8 cellular contexts compared by ENCODE assay signal in the genomic region with DNA sequence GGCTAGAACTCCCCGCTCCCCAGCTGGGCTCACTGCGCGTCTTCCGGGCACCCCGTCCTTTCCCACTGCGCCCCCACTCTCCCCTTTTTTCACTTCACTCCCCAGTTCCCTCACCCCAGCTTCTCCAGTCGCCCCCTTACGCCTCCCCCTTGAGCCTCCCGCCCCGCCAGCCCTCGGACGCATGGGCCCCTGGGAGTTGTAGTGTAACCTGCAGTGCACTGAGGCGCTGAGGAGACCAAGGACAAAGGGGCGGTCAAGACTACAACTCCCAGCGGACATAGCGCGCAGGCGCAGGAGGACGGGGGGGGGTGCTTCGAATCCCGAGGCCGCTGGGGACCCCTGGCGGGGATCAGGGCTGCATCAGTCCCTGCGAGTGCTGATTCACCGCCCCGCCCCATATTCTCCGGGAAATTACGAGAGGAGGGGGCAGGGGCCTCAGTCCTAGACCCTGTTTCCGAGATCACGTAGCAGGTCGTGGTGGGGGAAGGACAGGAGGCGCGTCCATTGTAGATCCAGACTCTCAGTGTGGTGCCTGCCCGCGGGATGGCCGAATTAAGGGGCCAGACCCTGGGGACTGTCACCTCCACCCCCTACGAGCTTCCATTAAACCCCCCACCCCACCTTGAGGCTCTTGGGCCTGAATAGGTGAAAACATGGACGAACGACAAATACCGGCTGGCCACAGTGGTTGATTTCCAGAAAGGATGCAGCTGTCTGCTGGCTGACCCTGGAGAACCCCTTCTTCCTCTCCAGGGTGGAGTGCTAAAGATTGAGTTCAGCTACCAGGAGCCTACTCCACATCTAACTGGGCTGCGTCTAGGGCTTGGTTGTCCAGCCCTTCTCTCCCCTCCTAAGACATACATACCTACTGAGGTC. TPM values are rescaled to one million over a fixed set of nuclear protein-coding genes. Genes with fewer than 3 reads are reported as not detected.
DNase-seq lines count a peak whose midpoint lies in the region; ATAC-seq and TF ChIP-seq lines count a peak whose summit lies in the region.

No MANE protein-coding gene starts in this region.

- H3K4me3 ChIP-seq in AG09309 (ENCODE audit: control insufficient read depth, low read depth, low read length) (peak overlapping the region; percentile 94), cardiac fibroblast (replicated peaks in 1 of 2; ENCODE audit: low read depth in 2 of 2, low read length in 2 of 2) (peak overlapping the region; percentile 66 to 97)

- H3K4me3 Mint-ChIP-seq in WTC11 (peak overlapping the region; percentile 73), immature natural killer cell (peak overlapping the region; percentile 84 to 96 (median 88))

- H3K4me1 Mint-ChIP-seq in WTC11, result peaks cover 43% of the 10 kb centered on the region
- H3K4me1 Mint-ChIP-seq in immature natural killer cell, result peaks cover 32 to 37% of the 10 kb centered on the region in 2 donors

- H3K36me3 Mint-ChIP-seq in WTC11, result peaks cover 36% of the 10 kb centered on the region
- peaks cover 3 to 5% (median 4%) of the 10 kb centered on the region in 3 donors for H3K36me3 Mint-ChIP-seq in immature natural killer cell

- H3K9me3 Mint-ChIP-seq in WTC11 (no peaks in the 10 kb centered on the region), immature natural killer cell (no peaks in the 10 kb centered on the region)

- CTCF ChIA-PET in WTC11 (lab: Charles Lee), result interaction anchor here (0.7 to 1.6 kb wide), 9 partner anchors 10 to 77 kb away, joined by 3 to 6 read pairs (median 4); partner anchors contain the start of gene ZP3

- H3K27ac Mint-ChIP-seq in WTC11, result peak overlapping the region; percentile 95
- H3K27ac Mint-ChIP-seq in immature natural killer cell, result peak overlapping the region; percentile 83 to 98 (median 94)

- ATAC-seq in GM19023 (IDR thresholded peaks at IDR 0.05; ENCODE audit: unreplicated experiment) (peak; percentile 93), HG03196 (IDR thresholded peaks at IDR 0.05; ENCODE audit: unreplicated experiment) (peak; percentile 89), WTC11 (peak; percentile 95)

- TF ChIP-seq CTCF in AG09309 (IDR thresholded peaks at IDR 0.05; ENCODE audit: control insufficient read depth, insufficient read depth, low read depth, low read length, missing control alignments) (peak; percentile 83), WTC11 (IDR thresholded peaks at IDR 0.05) (peak; percentile 33; the same call in 1 of the 2 replicates), cardiac fibroblast (IDR thresholded peaks at IDR 0.05; ENCODE audit: low read depth, low read length) (peak; percentile 71)

- POLR2A ChIA-PET in WTC11 (lab: Charles Lee), result interaction anchor here (0.5 to 2.3 kb wide), 12 partner anchors 9 to 196 kb away, joined by 3 to 17 read pairs (median 3); partner anchors contain the start of gene UPK3B

- DNase-seq in AG09309 (ENCODE audit: low read depth), result peak; percentile 95
- peak; percentile 99 for DNase-seq in NCI-H2227 treated with DMSO at 0.1 percent for 48 hours (lab: John Stamatoyannopoulos, UW)
- peak; percentile 96 for DNase-seq in WTC11 (ENCODE audit: low spot score)
- peak; percentile 99 for DNase-seq in cardiac fibroblast (ENCODE audit: low read depth in 2 of 2)
- DNase-seq in immature natural killer cell, result peak; percentile 97 to 98 (median 97)
- DNase-seq in smooth muscle cell of the brain vasculature (ENCODE audit: low read depth, low spot score), result peak; percentile 97

- H3K27me3 Mint-ChIP-seq in WTC11 (ENCODE audit: low read depth) (no peaks in the 10 kb centered on the region; the same call in 1 of the 2 replicates), immature natural killer cell (ENCODE audit: low read depth in 3 of 3) (peaks cover 5 to 13% (median 10%) of the 10 kb centered on the region in 3 donors)

TF ChIP-seq in WTC11, 78 proteins besides CTCF, POLR2A, EP300 and RAD21 (continues in another document):
- TF ChIP-seq KAT7 (CRISPR knock-in tag; IDR thresholded peaks at IDR 0.05; ENCODE audit: borderline replicate concordance) (no peak), ZNF396 (CRISPR knock-in tag; IDR thresholded peaks at IDR 0.05; ENCODE audit: borderline replicate concordance) (no peak), TEAD1 (CRISPR knock-in tag; IDR thresholded peaks at IDR 0.05) (0 out of 2 replicates have a peak, but pooled peaks have one; percentile 17), NFE2L1 (CRISPR knock-in tag; IDR thresholded peaks at IDR 0.05) (peak; percentile 82; the same call in 1 of the 2 replicates), NFYB (CRISPR knock-in tag; conservative IDR thresholded peaks at IDR 0.05; ENCODE audit: low read depth) (no peak), ZNF317 (CRISPR knock-in tag; IDR thresholded peaks at IDR 0.05; ENCODE audit: borderline replicate concordance, low read depth) (no peak), SP1 (CRISPR knock-in tag; conservative IDR thresholded peaks at IDR 0.05) (peak; percentile 70; the same call in 1 of the 2 replicates), E2F5 (CRISPR knock-in tag; IDR thresholded peaks at IDR 0.05) (no peak), ATF3 (CRISPR knock-in tag; conservative IDR thresholded peaks at IDR 0.05) (no peak), SMAD3 (CRISPR knock-in tag; IDR thresholded peaks at IDR 0.05; ENCODE audit: borderline replicate concordance) (0 out of 2 replicates have a peak, but pooled peaks have one; percentile 28), RELA (CRISPR knock-in tag; IDR thresholded peaks at IDR 0.05; ENCODE audit: borderline replicate concordance) (no peak), GABPB1 (CRISPR knock-in tag; IDR thresholded peaks at IDR 0.05) (peak; percentile 61), TEAD4 (CRISPR knock-in tag; IDR thresholded peaks at IDR 0.05) (no peak), ZNF263 (CRISPR knock-in tag; IDR thresholded peaks at IDR 0.05; ENCODE audit: low read depth) (no peak), FOXP4 (CRISPR knock-in tag; IDR thresholded peaks at IDR 0.05) (no peak), ZNF138 (CRISPR knock-in tag; conservative IDR thresholded peaks at IDR 0.05) (no peak), ETV6 (CRISPR knock-in tag; IDR thresholded peaks at IDR 0.05) (peak; percentile 61; the same call in 1 of the 2 replicates), ZNF232 (CRISPR knock-in tag; IDR thresholded peaks at IDR 0.05) (0 out of 2 replicates have a peak, but pooled peaks have one; percentile 51)
- TF ChIP-seq, protein P1, sequence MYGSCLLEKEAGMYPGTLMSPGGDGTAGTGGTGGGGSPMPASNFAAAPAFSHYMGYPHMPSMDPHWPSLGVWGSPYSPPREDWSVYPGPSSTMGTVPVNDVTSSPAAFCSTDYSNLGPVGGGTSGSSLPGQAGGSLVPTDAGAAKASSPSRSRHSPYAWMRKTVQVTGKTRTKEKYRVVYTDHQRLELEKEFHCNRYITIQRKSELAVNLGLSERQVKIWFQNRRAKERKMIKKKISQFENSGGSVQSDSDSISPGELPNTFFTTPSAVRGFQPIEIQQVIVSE (CRISPR knock-in tag; IDR thresholded peaks at IDR 0.05; ENCODE audit: borderline replicate concordance), result no peak
- TF ChIP-seq, protein P2, sequence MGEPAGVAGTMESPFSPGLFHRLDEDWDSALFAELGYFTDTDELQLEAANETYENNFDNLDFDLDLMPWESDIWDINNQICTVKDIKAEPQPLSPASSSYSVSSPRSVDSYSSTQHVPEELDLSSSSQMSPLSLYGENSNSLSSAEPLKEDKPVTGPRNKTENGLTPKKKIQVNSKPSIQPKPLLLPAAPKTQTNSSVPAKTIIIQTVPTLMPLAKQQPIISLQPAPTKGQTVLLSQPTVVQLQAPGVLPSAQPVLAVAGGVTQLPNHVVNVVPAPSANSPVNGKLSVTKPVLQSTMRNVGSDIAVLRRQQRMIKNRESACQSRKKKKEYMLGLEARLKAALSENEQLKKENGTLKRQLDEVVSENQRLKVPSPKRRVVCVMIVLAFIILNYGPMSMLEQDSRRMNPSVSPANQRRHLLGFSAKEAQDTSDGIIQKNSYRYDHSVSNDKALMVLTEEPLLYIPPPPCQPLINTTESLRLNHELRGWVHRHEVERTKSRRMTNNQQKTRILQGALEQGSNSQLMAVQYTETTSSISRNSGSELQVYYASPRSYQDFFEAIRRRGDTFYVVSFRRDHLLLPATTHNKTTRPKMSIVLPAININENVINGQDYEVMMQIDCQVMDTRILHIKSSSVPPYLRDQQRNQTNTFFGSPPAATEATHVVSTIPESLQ (CRISPR knock-in tag; IDR thresholded peaks at IDR 0.05), result no peak

RNA-seq across cellular contexts. Expression of gene YWHAG, which starts 0.6 kb away (rescaled TPM):
- 192 to 201 TPM (median 200 TPM) in 3 replicates for total RNA-seq in WTC11 (2021)
- polyA plus RNA-seq in immature natural killer cell, result 1 to 10 TPM; 1.1 to 3.2 (median 1.4) TPM

RNA-seq across cellular contexts. Expression of gene SSC4D, which starts 50.1 kb away (rescaled TPM):
- 18.1 to 27.9 TPM (median 24.4 TPM) in 3 replicates for total RNA-seq in WTC11 (2021)
- under 1 TPM in 2 of 3 donors, not detected in 1; 0.46 to 0.66 TPM for polyA plus RNA-seq in immature natural killer cell

RNA-seq across cellular contexts. Expression of gene HSPB1, which starts 56.9 kb away (rescaled TPM):
- 202 to 299 TPM (median 285 TPM) in 3 replicates for total RNA-seq in WTC11 (2021)
- 10 to 100 TPM; 11.2 to 49.8 (median 34.6) TPM for polyA plus RNA-seq in immature natural killer cell

Comparison
In these comparisons a context has a peak if more than half of its experiments do, and no peak if none do; other contexts are left out.
1. Peak in every context shown above with its lines: DNase-seq, ATAC-seq and H3K4me3 ChIP-seq.
2. CTCF ChIP-seq: peak in every context shown above with its lines; median percentile 83 in AG09309; 71 in cardiac fibroblast; 33 in WTC11.